18 cellular contexts compared by ENCODE assay signal in the genomic region with DNA sequence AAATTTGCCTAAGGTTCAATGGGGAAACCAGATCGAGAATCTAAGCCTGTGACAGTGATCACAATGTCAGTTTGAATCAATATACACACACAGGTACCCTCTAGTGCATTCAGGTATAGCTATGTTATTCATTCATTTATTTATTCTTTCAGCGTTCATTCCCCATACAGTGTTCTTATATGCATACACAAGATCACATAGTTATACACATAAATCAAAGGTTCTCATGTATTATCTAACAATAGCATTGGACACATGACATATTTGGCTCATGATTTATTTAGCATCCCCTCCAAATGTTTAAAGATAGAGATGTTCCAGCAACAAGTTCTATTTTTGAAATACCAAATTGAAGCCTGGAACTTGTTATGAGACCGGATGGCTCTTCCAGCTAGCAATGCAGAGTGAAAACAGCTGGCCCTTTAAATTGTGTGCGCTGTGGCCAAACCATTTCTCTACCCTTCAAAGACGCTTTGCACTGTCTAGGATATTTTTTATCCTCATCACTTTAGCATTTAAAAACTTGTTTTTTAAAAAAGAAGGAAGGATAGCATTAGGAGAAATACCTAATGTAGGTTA.
DNase-seq lines count a peak whose midpoint lies in the region; ATAC-seq, FAIRE-seq and TF ChIP-seq lines count a peak whose summit lies in the region.
"Had no signal": no experiment of that assay in that cellular context is flagged by ENCODE, and none has a peak within 500 bp of the region (broad histone marks: within the 10 kb centered on the region; RNA-seq: fewer than 3 reads in every experiment).

No MANE protein-coding gene starts in this region.

- no peak overlapping the region for H3K27ac ChIP-seq in A549
- H3K27ac ChIP-seq in heart left ventricle, result peak overlapping the region in 3 of 12 donors; percentile 22 to 61 (median 49)
- no peak overlapping the region for H3K27ac ChIP-seq in substantia nigra (ENCODE audit: low read depth, low read length, poor library complexity, severe bottlenecking)

- POLR2A ChIA-PET in A549 (lab: Yijun Ruan, JAX), result no interaction called here
- POLR2A ChIA-PET in naive thymus-derived CD8-positive, alpha-beta T cell (lab: Charles Lee), result no interaction called here

- peaks cover 22% of the 10 kb centered on the region for H3K9me3 Mint-ChIP-seq in nephron
- peaks cover 0 to 13% (median 7%) of the 10 kb centered on the region in 9 donors for H3K9me3 Mint-ChIP-seq in naive thymus-derived CD8-positive, alpha-beta T cell
- H3K9me3 Mint-ChIP-seq: CD4-positive, alpha-beta T cell had no signal

- no peak for TF ChIP-seq POLR2A in A549 (IDR thresholded peaks at IDR 0.05; ENCODE audit: low read length)
- TF ChIP-seq POLR2A in heart left ventricle (IDR thresholded peaks at IDR 0.05), result no peak

- peak; percentile 7 for FAIRE-seq in A549 (lab: Jason Lieb, UNC)
- FAIRE-seq: D721Med, GM19239 had no signal

- no peak for DNase-seq in A549 (ENCODE audit: low read depth in 1 of 2, low spot score in 1 of 2)
- peak in 1 of 5 donors; percentile 15 for DNase-seq in heart left ventricle
- no peak for DNase-seq in substantia nigra (lab: John Stamatoyannopoulos, UW)
- no peak for DNase-seq in DMS114 treated with DMSO at 0.1 percent for 48 hours (lab: John Stamatoyannopoulos, UW; ENCODE audit: unreplicated experiment)
- DNase-seq in naive thymus-derived CD8-positive, alpha-beta T cell, result no peak
- DNase-seq: C1 segment of cervical spinal cord; CD4-positive, alpha-beta T cell; DND-41; GDM1; HCEC 1CT; HFFc6; IMR-90 had no signal

- peaks cover 19% of the 10 kb centered on the region for H3K4me1 Mint-ChIP-seq in nephron
- peaks cover 0 to 1% (median under 1%) of the 10 kb centered on the region in 4 donors for H3K4me1 Mint-ChIP-seq in naive thymus-derived CD8-positive, alpha-beta T cell

- H3K4me3 ChIP-seq in A549, result no peak overlapping the region
- no peak overlapping the region for H3K4me3 ChIP-seq in heart left ventricle

- no peak overlapping the region for H3K4me3 Mint-ChIP-seq in nephron
- H3K4me3 Mint-ChIP-seq in naive thymus-derived CD8-positive, alpha-beta T cell, result no peak overlapping the region
- H3K4me3 Mint-ChIP-seq: B cell; CD4-positive, alpha-beta T cell; HFFc6 had no signal

- TF ChIP-seq EP300 in A549 (IDR thresholded peaks at IDR 0.05), result no peak

- intact Hi-C loops in heart left ventricle (cut with DNase I), result no loop called here

- H3K27ac Mint-ChIP-seq in nephron, result peak overlapping the region; percentile 59 to 80 (median 66)
- no peak overlapping the region for H3K27ac Mint-ChIP-seq in naive thymus-derived CD8-positive, alpha-beta T cell
- H3K27ac Mint-ChIP-seq: B cell; CD4-positive, alpha-beta T cell; HFFc6 had no signal

- no peaks in the 10 kb centered on the region for H3K27me3 Mint-ChIP-seq in nephron (ENCODE audit: low read depth)
- no peaks in the 10 kb centered on the region for H3K27me3 Mint-ChIP-seq in naive thymus-derived CD8-positive, alpha-beta T cell
- H3K27me3 Mint-ChIP-seq: B cell; CD4-positive, alpha-beta T cell had no signal

- 85% methylated on average over 5 of the region's 5 CpGs for WGBS in A549 (ENCODE audit: missing lambda C conversion rate)
- 27 to 59% (median 40%) methylated on average over 5 of the region's 5 CpGs for WGBS in heart left ventricle, 4 donors

- CTCF ChIA-PET in A549 (lab: Yijun Ruan, JAX), result interaction anchor here (0.9 to 1.3 kb wide), 3 partner anchors 16 to 238 kb away, joined by 3 read pairs; no protein-coding TSS in a partner anchor

- H3K27me3 ChIP-seq in heart left ventricle, result no peaks in the 10 kb centered on the region

- no peaks in the 10 kb centered on the region for H3K36me3 ChIP-seq in heart left ventricle

- H3K9me3 ChIP-seq in A549, result no peaks in the 10 kb centered on the region
- peaks cover 0 to 7% (median 0%) of the 10 kb centered on the region in 12 donors for H3K9me3 ChIP-seq in heart left ventricle

- H3K4me2 ChIP-seq in A549, result no peak overlapping the region

- no peak for TF ChIP-seq RAD21 in A549 (conservative IDR thresholded peaks at IDR 0.05 in 1 of 2, IDR thresholded peaks at IDR 0.05 in 1 of 2)

- H3K4me1 ChIP-seq in A549 (peaks cover 16% of the 10 kb centered on the region), heart left ventricle (peaks cover 0 to 19% (median 0%) of the 10 kb centered on the region in 12 donors)

- no peaks in the 10 kb centered on the region for H3K36me3 Mint-ChIP-seq in nephron (ENCODE audit: low read depth)
- peaks cover 0 to 12% (median 0%) of the 10 kb centered on the region in 3 donors for H3K36me3 Mint-ChIP-seq in naive thymus-derived CD8-positive, alpha-beta T cell

- no peak for TF ChIP-seq CTCF in A549 (IDR thresholded peaks at IDR 0.05)
- TF ChIP-seq CTCF in heart left ventricle (IDR thresholded peaks at IDR 0.05), result no peak
- no peak for TF ChIP-seq CTCF in nephron (IDR thresholded peaks at IDR 0.05; ENCODE audit: unreplicated experiment in 3 of 3)

- ATAC-seq in A549 (no peak), SK-N-SH treated with all-trans-retinoic acid at 6 μM for 48 hours (peak; percentile 90), heart left ventricle (peak; percentile 82 to 88 (median 85)), GM19467 (IDR thresholded peaks at IDR 0.05; ENCODE audit: unreplicated experiment) (no peak)
- no peak for ATAC-seq in naive thymus-derived CD8-positive, alpha-beta T cell

TF ChIP-seq in A549, 52 proteins besides CTCF, POLR2A, EP300 and RAD21 (continues in another document):
- TF ChIP-seq, protein P1, sequence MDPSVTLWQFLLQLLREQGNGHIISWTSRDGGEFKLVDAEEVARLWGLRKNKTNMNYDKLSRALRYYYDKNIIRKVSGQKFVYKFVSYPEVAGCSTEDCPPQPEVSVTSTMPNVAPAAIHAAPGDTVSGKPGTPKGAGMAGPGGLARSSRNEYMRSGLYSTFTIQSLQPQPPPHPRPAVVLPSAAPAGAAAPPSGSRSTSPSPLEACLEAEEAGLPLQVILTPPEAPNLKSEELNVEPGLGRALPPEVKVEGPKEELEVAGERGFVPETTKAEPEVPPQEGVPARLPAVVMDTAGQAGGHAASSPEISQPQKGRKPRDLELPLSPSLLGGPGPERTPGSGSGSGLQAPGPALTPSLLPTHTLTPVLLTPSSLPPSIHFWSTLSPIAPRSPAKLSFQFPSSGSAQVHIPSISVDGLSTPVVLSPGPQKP (IDR thresholded peaks at IDR 0.05; ENCODE audit: low read depth, low read length), result no peak
- TF ChIP-seq SMC3 (IDR thresholded peaks at IDR 0.05), result no peak

TF ChIP-seq in SK-N-SH treated with all-trans-retinoic acid at 6 μM for 48 hours, 23 proteins besides CTCF, POLR2A, EP300 and RAD21:
- TF ChIP-seq, protein P2, sequence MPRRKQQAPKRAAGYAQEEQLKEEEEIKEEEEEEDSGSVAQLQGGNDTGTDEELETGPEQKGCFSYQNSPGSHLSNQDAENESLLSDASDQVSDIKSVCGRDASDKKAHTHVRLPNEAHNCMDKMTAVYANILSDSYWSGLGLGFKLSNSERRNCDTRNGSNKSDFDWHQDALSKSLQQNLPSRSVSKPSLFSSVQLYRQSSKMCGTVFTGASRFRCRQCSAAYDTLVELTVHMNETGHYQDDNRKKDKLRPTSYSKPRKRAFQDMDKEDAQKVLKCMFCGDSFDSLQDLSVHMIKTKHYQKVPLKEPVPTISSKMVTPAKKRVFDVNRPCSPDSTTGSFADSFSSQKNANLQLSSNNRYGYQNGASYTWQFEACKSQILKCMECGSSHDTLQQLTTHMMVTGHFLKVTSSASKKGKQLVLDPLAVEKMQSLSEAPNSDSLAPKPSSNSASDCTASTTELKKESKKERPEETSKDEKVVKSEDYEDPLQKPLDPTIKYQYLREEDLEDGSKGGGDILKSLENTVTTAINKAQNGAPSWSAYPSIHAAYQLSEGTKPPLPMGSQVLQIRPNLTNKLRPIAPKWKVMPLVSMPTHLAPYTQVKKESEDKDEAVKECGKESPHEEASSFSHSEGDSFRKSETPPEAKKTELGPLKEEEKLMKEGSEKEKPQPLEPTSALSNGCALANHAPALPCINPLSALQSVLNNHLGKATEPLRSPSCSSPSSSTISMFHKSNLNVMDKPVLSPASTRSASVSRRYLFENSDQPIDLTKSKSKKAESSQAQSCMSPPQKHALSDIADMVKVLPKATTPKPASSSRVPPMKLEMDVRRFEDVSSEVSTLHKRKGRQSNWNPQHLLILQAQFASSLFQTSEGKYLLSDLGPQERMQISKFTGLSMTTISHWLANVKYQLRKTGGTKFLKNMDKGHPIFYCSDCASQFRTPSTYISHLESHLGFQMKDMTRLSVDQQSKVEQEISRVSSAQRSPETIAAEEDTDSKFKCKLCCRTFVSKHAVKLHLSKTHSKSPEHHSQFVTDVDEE (CRISPR knock-in tag; IDR thresholded peaks at IDR 0.05), result no peak
- TF ChIP-seq PPARA (CRISPR knock-in tag; IDR thresholded peaks at IDR 0.05; ENCODE audit: borderline replicate concordance) (no peak), TOX (CRISPR knock-in tag; IDR thresholded peaks at IDR 0.05; ENCODE audit: borderline replicate concordance) (peak; percentile 25; the same call in 1 of the 2 replicates)
- TF ChIP-seq, protein P3, sequence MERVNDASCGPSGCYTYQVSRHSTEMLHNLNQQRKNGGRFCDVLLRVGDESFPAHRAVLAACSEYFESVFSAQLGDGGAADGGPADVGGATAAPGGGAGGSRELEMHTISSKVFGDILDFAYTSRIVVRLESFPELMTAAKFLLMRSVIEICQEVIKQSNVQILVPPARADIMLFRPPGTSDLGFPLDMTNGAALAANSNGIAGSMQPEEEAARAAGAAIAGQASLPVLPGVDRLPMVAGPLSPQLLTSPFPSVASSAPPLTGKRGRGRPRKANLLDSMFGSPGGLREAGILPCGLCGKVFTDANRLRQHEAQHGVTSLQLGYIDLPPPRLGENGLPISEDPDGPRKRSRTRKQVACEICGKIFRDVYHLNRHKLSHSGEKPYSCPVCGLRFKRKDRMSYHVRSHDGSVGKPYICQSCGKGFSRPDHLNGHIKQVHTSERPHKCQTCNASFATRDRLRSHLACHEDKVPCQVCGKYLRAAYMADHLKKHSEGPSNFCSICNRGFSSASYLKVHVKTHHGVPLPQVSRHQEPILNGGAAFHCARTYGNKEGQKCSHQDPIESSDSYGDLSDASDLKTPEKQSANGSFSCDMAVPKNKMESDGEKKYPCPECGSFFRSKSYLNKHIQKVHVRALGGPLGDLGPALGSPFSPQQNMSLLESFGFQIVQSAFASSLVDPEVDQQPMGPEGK (CRISPR knock-in tag; IDR thresholded peaks at IDR 0.05; ENCODE audit: borderline replicate concordance), result no peak

Comparison
In these comparisons a context has a peak if more than half of its experiments do, and no peak if none do; other contexts are left out.
1. ATAC-seq: peak in SK-N-SH treated with all-trans-retinoic acid at 6 μM for 48 hours (single experiment) and heart left ventricle (4 of 4); none in A549 (0 of 2), GM19467 (single experiment) and naive thymus-derived CD8-positive, alpha-beta T cell (0 of 2).
2. H3K27ac Mint-ChIP-seq: peak in nephron (3 of 3); none in naive thymus-derived CD8-positive, alpha-beta T cell (0 of 10).